9 cellular contexts compared by ENCODE assay signal in the genomic region with DNA sequence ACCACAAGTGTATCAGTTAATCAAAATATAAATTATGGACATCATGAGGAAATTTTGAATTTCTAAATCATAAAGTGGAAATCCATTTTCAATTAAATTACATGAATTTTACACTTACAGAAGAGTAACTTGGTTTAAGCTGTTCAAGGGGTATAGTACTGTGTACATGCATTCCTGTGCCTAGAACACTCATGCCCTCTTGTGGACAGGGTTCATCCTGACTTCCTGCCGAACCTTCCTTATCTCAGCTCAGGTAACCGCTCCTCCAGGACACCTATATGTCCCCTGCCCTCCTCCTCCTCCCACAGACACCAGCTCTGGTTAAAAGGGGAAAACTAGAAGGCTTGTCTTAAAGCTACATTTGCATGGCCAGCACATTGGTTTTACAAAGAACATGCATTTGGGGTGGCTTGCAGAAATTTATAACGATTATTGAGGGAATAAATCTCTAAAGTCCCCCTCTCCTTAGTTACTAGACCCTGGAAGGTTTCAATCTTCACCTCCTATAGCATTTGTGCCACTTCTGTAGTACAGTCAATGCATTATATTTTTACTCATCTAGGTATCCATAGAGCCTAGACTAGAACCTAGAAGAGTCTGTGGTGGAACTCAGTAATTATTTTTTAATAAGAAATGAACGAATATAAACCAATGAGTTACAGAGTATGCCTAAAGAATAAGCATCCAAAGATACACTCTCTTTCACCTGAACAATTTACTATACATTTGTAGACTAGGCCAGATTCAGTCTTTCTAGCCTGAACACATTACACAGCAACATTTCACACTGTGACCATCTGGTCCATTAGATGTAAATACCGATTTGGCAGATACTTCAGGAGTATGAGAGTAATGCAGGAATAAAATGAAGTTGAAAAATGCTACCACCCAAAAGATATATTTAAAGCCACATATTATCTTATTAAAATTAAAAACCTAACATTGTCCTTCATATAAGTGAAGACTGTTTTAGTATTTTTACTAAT.
DNase-seq lines count a peak whose midpoint lies in the region; ATAC-seq and TF ChIP-seq lines count a peak whose summit lies in the region.
"Had no signal": no experiment of that assay in that cellular context is flagged by ENCODE, and none has a peak within 500 bp of the region (broad histone marks: within the 10 kb centered on the region; RNA-seq: fewer than 3 reads in every experiment).

No MANE protein-coding gene starts in this region.

- H3K27ac Mint-ChIP-seq in activated T-cell treated with anti-CD3 and anti-CD28 coated beads, Interleukin-2, amount 50 U/mL, for 72 hours, result no peak overlapping the region
- H3K27ac Mint-ChIP-seq: dendritic cell treated with granulocyte-macrophage colony-stimulating factor and Interleukin-4, amounts not matched to agents 40 ng/mL and 50 ng/mL, for 4 days had no signal

- H3K36me3 ChIP-seq in Loucy (ENCODE audit: insufficient read depth, low read length), result no peaks in the 10 kb centered on the region
- no peaks in the 10 kb centered on the region for H3K36me3 ChIP-seq in tibial nerve

- H3K9me3 ChIP-seq in Loucy (ENCODE audit: insufficient read depth, low read depth, low read length), result no peaks in the 10 kb centered on the region
- no peaks in the 10 kb centered on the region for H3K9me3 ChIP-seq in tibial nerve

- H3K27ac ChIP-seq in RWPE1 (no peak overlapping the region), tibial nerve (no peak overlapping the region)

- TF ChIP-seq CTCF in Loucy (conservative IDR thresholded peaks at IDR 0.05; ENCODE audit: low read length) (peak; percentile 65), RWPE1 (conservative IDR thresholded peaks at IDR 0.05; ENCODE audit: low read depth) (peak; percentile 70), fibroblast of villous mesenchyme (IDR thresholded peaks at IDR 0.05; ENCODE audit: insufficient read depth, low read depth, low read length) (peak; percentile 62), tibial nerve (IDR thresholded peaks at IDR 0.05) (peak; percentile 27 to 37 (median 35))

- no peak overlapping the region for H3K9ac ChIP-seq in Loucy (ENCODE audit: low read depth, low read length, poor library complexity, severe bottlenecking)

- H3K9me3 Mint-ChIP-seq in activated T-cell treated with anti-CD3 and anti-CD28 coated beads, Interleukin-2, amount 50 U/mL, for 72 hours, result peaks cover 1 to 2% of the 10 kb centered on the region in 2 donors
- H3K9me3 Mint-ChIP-seq in activated T-cell treated with anti-CD3 and anti-CD28 coated beads, Interleukin-2, amount 50 U/mL, for 4 hours, result no peaks in the 10 kb centered on the region

- H3K36me3 Mint-ChIP-seq in activated T-cell treated with anti-CD3 and anti-CD28 coated beads, Interleukin-2, amount 50 U/mL, for 72 hours (ENCODE audit: insufficient read depth in 2 of 2), result no peaks in the 10 kb centered on the region
- no peaks in the 10 kb centered on the region for H3K36me3 Mint-ChIP-seq in activated T-cell treated with anti-CD3 and anti-CD28 coated beads, Interleukin-2, amount 50 U/mL, for 4 hours (ENCODE audit: insufficient read depth)

- TF ChIP-seq POLR2A in tibial nerve (IDR thresholded peaks at IDR 0.05), result no peak

- no peak overlapping the region for H3K4me2 ChIP-seq in Loucy (ENCODE audit: low read depth, low read length, poor library complexity, severe bottlenecking)

- H3K9me2 ChIP-seq in Loucy (replicated peaks; ENCODE audit: low read depth, low read length), result no peaks in the 10 kb centered on the region

- no peak overlapping the region for H3K4me3 Mint-ChIP-seq in activated T-cell treated with anti-CD3 and anti-CD28 coated beads, Interleukin-2, amount 50 U/mL, for 72 hours
- no peak overlapping the region for H3K4me3 Mint-ChIP-seq in activated T-cell treated with anti-CD3 and anti-CD28 coated beads, Interleukin-2, amount 50 U/mL, for 4 hours
- H3K4me3 Mint-ChIP-seq: dendritic cell treated with granulocyte-macrophage colony-stimulating factor and Interleukin-4, amounts not matched to agents 40 ng/mL and 50 ng/mL, for 4 days had no signal

- no peak overlapping the region for H3K4me3 ChIP-seq in Loucy (ENCODE audit: low read length, poor library complexity, severe bottlenecking)
- no peak overlapping the region for H3K4me3 ChIP-seq in fibroblast of villous mesenchyme (ENCODE audit: low read depth, low read length)
- no peak overlapping the region for H3K4me3 ChIP-seq in tibial nerve

- no peak for TF ChIP-seq EP300 in tibial nerve (IDR thresholded peaks at IDR 0.05)

- H3K4me1 ChIP-seq in Loucy (ENCODE audit: insufficient read depth, low read length, poor library complexity, severe bottlenecking), result no peaks in the 10 kb centered on the region
- H3K4me1 ChIP-seq in tibial nerve, result no peaks in the 10 kb centered on the region

- CTCF ChIA-PET in RWPE1 (lab: Yijun Ruan, JAX), result interaction anchor here (0.5 to 1.2 kb wide), 15 partner anchors 8 to 1164 kb away, joined by 3 to 7 read pairs (median 4); no protein-coding TSS in a partner anchor

- 63 to 67% methylated on average over 5 of the region's 5 CpGs for WGBS in tibial nerve, 2 donors

- POLR2A ChIA-PET in RWPE1 (lab: Yijun Ruan, JAX; ENCODE audit: low non-redundant PET), result no interaction called here

- no peaks in the 10 kb centered on the region for H3K4me1 Mint-ChIP-seq in activated T-cell treated with anti-CD3 and anti-CD28 coated beads, Interleukin-2, amount 50 U/mL, for 72 hours (ENCODE audit: low read depth)
- H3K4me1 Mint-ChIP-seq in activated T-cell treated with anti-CD3 and anti-CD28 coated beads, Interleukin-2, amount 50 U/mL, for 4 hours (ENCODE audit: low read depth), result no peaks in the 10 kb centered on the region

- H4K20me1 ChIP-seq in Loucy (ENCODE audit: insufficient read depth, low read length, poor library complexity, severe bottlenecking), result no peaks in the 10 kb centered on the region

- peak in 1 of 2 donors; percentile 49 for ATAC-seq in activated T-cell treated with anti-CD3 and anti-CD28 coated beads, Interleukin-2, amount 50 U/mL, for 72 hours (replicated peaks in 1 of 2)
- no peak for ATAC-seq in activated T-cell treated with anti-CD3 and anti-CD28 coated beads, Interleukin-2, amount 50 U/mL, for 4 hours

- no peaks in the 10 kb centered on the region for H3K79me2 ChIP-seq in Loucy (ENCODE audit: insufficient read depth, low read length)

- DNase-seq in activated T-cell treated with anti-CD3 and anti-CD28 coated beads, Interleukin-2, amount 50 U/mL, for 72 hours, result peak; percentile 0 to 9
- no peak for DNase-seq in activated T-cell treated with anti-CD3 and anti-CD28 coated beads, Interleukin-2, amount 50 U/mL, for 4 hours
- DNase-seq in H4 (ENCODE audit: low spot score) (peak; percentile 60), RWPE1 (ENCODE audit: low spot score) (peak; percentile 48), fibroblast of villous mesenchyme (ENCODE audit: low read depth) (peak; percentile 37), tibial nerve (ENCODE audit: low spot score in 2 of 2) (peak in 1 of 2 donors; percentile 12), UCSD-AML1 (lab: John Stamatoyannopoulos, UW; ENCODE audit: unreplicated experiment) (no peak)

- H3F3A ChIP-seq in Loucy (ENCODE audit: low read depth), result no peaks in the 10 kb centered on the region

- H3K27me3 ChIP-seq in Loucy (ENCODE audit: insufficient read depth, low read length, poor library complexity, severe bottlenecking), result no peaks in the 10 kb centered on the region
- no peaks in the 10 kb centered on the region for H3K27me3 ChIP-seq in tibial nerve

- H3K27me3 Mint-ChIP-seq in activated T-cell treated with anti-CD3 and anti-CD28 coated beads, Interleukin-2, amount 50 U/mL, for 72 hours (ENCODE audit: low read depth), result peaks cover 5% of the 10 kb centered on the region
- no peaks in the 10 kb centered on the region for H3K27me3 Mint-ChIP-seq in activated T-cell treated with anti-CD3 and anti-CD28 coated beads, Interleukin-2, amount 50 U/mL, for 4 hours (ENCODE audit: low read depth)
- H3K27me3 Mint-ChIP-seq: dendritic cell treated with granulocyte-macrophage colony-stimulating factor and Interleukin-4, amounts not matched to agents 40 ng/mL and 50 ng/mL, for 4 days had no signal

- no peak overlapping the region for H2AFZ ChIP-seq in Loucy (ENCODE audit: low read length)

Comparison
In these comparisons a context has a peak if more than half of its experiments do, and no peak if none do; other contexts are left out.
1. DNase-seq: peak in activated T-cell treated with anti-CD3 and anti-CD28 coated beads, Interleukin-2, amount 50 U/mL, for 72 hours (2 of 2), H4 (single experiment), RWPE1 (single experiment) and fibroblast of villous mesenchyme (single experiment); none in activated T-cell treated with anti-CD3 and anti-CD28 coated beads, Interleukin-2, amount 50 U/mL, for 4 hours (single experiment) and UCSD-AML1 (single experiment).
2. Peak in every context shown above with its lines, with median percentiles within 50 percentile points of each other: CTCF ChIP-seq.